ENCODE assay signal across 1 cellular context in the genomic region with DNA sequence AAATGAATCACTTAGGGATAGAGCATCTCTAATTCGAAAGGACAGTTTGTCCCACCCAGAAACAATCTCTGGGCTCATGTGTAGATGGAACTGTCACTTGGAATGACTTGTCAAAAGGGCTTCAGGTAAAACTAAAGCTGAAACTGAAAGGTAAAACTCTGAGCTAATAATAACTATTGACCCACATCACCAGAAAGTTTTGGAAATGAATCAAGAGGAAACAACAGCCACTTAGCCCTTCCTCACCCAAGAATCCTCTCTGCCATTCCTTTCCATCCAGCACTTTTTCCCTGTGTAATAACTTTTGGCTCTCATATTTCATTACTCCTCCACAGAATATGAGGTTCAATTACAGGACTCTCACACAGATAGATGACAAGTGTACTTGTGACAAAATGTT.
TF ChIP-seq lines count a peak whose summit lies in the region.

No MANE protein-coding gene starts in this region.

TF ChIP-seq in GM12878, 131 proteins besides CTCF, POLR2A, EP300 and RAD21 (continued from another document and continues in another):
- no peak for TF ChIP-seq HDGF (IDR thresholded peaks at IDR 0.05)
- TF ChIP-seq JUND (IDR thresholded peaks at IDR 0.05; ENCODE audit: low read depth, low read length): no peak
- TF ChIP-seq PRDM15 (CRISPR knock-in tag; IDR thresholded peaks at IDR 0.05): no peak
- no peak for TF ChIP-seq NR2C1 (IDR thresholded peaks at IDR 0.05)
- no peak for TF ChIP-seq MYC (IDR thresholded peaks at IDR 0.05; ENCODE audit: insufficient read depth, insufficient read length, insufficient replicate concordance, low read length, severe bottlenecking)
- peak; percentile 64 for TF ChIP-seq RUNX3 (IDR thresholded peaks at IDR 0.05; ENCODE audit: low read length)
- TF ChIP-seq BHLHE40 (IDR thresholded peaks at IDR 0.05; ENCODE audit: borderline replicate concordance in 1 of 2, low read depth in 2 of 2, low read length in 1 of 2): no peak
- peak; percentile 56 to 60; a peak in 3 of 4 replicates for TF ChIP-seq IKZF2 (IDR thresholded peaks at IDR 0.05)
- no peak for TF ChIP-seq TCF3 (IDR thresholded peaks at IDR 0.05; ENCODE audit: borderline replicate concordance, insufficient read depth, low read depth, low read length)
- TF ChIP-seq, protein P1, sequence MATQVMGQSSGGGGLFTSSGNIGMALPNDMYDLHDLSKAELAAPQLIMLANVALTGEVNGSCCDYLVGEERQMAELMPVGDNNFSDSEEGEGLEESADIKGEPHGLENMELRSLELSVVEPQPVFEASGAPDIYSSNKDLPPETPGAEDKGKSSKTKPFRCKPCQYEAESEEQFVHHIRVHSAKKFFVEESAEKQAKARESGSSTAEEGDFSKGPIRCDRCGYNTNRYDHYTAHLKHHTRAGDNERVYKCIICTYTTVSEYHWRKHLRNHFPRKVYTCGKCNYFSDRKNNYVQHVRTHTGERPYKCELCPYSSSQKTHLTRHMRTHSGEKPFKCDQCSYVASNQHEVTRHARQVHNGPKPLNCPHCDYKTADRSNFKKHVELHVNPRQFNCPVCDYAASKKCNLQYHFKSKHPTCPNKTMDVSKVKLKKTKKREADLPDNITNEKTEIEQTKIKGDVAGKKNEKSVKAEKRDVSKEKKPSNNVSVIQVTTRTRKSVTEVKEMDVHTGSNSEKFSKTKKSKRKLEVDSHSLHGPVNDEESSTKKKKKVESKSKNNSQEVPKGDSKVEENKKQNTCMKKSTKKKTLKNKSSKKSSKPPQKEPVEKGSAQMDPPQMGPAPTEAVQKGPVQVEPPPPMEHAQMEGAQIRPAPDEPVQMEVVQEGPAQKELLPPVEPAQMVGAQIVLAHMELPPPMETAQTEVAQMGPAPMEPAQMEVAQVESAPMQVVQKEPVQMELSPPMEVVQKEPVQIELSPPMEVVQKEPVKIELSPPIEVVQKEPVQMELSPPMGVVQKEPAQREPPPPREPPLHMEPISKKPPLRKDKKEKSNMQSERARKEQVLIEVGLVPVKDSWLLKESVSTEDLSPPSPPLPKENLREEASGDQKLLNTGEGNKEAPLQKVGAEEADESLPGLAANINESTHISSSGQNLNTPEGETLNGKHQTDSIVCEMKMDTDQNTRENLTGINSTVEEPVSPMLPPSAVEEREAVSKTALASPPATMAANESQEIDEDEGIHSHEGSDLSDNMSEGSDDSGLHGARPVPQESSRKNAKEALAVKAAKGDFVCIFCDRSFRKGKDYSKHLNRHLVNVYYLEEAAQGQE (IDR thresholded peaks at IDR 0.05; ENCODE audit: low read depth, low read length): no peak
- no peak for TF ChIP-seq ETV6 (conservative IDR thresholded peaks at IDR 0.05 in 1 of 2, IDR thresholded peaks at IDR 0.05 in 1 of 2; ENCODE audit: borderline replicate concordance in 1 of 2, low read depth in 1 of 2)
- no peak for TF ChIP-seq EZH2 (IDR thresholded peaks at IDR 0.05; ENCODE audit: borderline replicate concordance, control insufficient read depth, low read depth, low read length)
- TF ChIP-seq POU2F2 (IDR thresholded peaks at IDR 0.05; ENCODE audit: borderline replicate concordance, low read depth, low read length): no peak
- no peak for TF ChIP-seq SPI1 (IDR thresholded peaks at IDR 0.05; ENCODE audit: borderline replicate concordance, insufficient read depth, low read depth, low read length)
- no peak for TF ChIP-seq NFYA (IDR thresholded peaks at IDR 0.05; ENCODE audit: borderline replicate concordance, low read depth, low read length)
- TF ChIP-seq, protein P2, sequence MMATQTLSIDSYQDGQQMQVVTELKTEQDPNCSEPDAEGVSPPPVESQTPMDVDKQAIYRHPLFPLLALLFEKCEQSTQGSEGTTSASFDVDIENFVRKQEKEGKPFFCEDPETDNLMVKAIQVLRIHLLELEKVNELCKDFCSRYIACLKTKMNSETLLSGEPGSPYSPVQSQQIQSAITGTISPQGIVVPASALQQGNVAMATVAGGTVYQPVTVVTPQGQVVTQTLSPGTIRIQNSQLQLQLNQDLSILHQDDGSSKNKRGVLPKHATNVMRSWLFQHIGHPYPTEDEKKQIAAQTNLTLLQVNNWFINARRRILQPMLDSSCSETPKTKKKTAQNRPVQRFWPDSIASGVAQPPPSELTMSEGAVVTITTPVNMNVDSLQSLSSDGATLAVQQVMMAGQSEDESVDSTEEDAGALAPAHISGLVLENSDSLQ (IDR thresholded peaks at IDR 0.05): 0 out of 2 replicates have a peak, but pooled peaks have one; percentile 35
- TF ChIP-seq IKZF1 (conservative IDR thresholded peaks at IDR 0.05): peak; percentile 53
- TF ChIP-seq RCOR1 (conservative IDR thresholded peaks at IDR 0.05; ENCODE audit: low read depth, low read length): no peak
- TF ChIP-seq CBFB (IDR thresholded peaks at IDR 0.05; ENCODE audit: low read depth): no peak
- no peak for TF ChIP-seq TCF7 (IDR thresholded peaks at IDR 0.05; ENCODE audit: borderline replicate concordance)
- no peak for TF ChIP-seq RFX5 (IDR thresholded peaks at IDR 0.05; ENCODE audit: low read depth, low read length)
- no peak for TF ChIP-seq CREB1 (IDR thresholded peaks at IDR 0.05; ENCODE audit: low read depth)
- no peak for TF ChIP-seq CBX5 (IDR thresholded peaks at IDR 0.05; ENCODE audit: low read depth)
- no peak for TF ChIP-seq SUPT20H (IDR thresholded peaks at IDR 0.05; ENCODE audit: borderline replicate concordance, control insufficient read depth, low read depth, low read length)
- TF ChIP-seq MEF2B (IDR thresholded peaks at IDR 0.05; ENCODE audit: partially characterized antibody, poor library complexity, severe bottlenecking): no peak
- no peak for TF ChIP-seq NRF1 (conservative IDR thresholded peaks at IDR 0.05; ENCODE audit: low read depth, low read length)
- TF ChIP-seq, protein P3, sequence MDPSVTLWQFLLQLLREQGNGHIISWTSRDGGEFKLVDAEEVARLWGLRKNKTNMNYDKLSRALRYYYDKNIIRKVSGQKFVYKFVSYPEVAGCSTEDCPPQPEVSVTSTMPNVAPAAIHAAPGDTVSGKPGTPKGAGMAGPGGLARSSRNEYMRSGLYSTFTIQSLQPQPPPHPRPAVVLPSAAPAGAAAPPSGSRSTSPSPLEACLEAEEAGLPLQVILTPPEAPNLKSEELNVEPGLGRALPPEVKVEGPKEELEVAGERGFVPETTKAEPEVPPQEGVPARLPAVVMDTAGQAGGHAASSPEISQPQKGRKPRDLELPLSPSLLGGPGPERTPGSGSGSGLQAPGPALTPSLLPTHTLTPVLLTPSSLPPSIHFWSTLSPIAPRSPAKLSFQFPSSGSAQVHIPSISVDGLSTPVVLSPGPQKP (IDR thresholded peaks at IDR 0.05; ENCODE audit: low read depth, low read length): no peak
- no peak for TF ChIP-seq MAX (IDR thresholded peaks at IDR 0.05; ENCODE audit: low read depth, low read length)
- TF ChIP-seq WRNIP1 (IDR thresholded peaks at IDR 0.05; ENCODE audit: borderline replicate concordance, low read depth, low read length): no peak
- 0 out of 2 replicates have a peak, but pooled peaks have one; percentile 20 for TF ChIP-seq BCL11A (IDR thresholded peaks at IDR 0.05; ENCODE audit: low read depth, low read length)
- TF ChIP-seq SP1 (IDR thresholded peaks at IDR 0.05; ENCODE audit: low read depth, low read length): no peak
- TF ChIP-seq NFXL1 (IDR thresholded peaks at IDR 0.05; ENCODE audit: borderline replicate concordance): no peak
- TF ChIP-seq RELA (IDR thresholded peaks at IDR 0.05; ENCODE audit: borderline replicate concordance, partially characterized antibody): no peak
- TF ChIP-seq KLF5 (IDR thresholded peaks at IDR 0.05; ENCODE audit: partially characterized antibody): no peak
- no peak for TF ChIP-seq SRF (IDR thresholded peaks at IDR 0.05; ENCODE audit: low read depth in 2 of 2, low read length in 2 of 2)
- no peak for TF ChIP-seq RB1 (IDR thresholded peaks at IDR 0.05; ENCODE audit: borderline replicate concordance)
- peak; percentile 51; the same call in 1 of the 2 replicates for TF ChIP-seq NFIC (IDR thresholded peaks at IDR 0.05; ENCODE audit: low read depth, low read length)
- TF ChIP-seq SIX5 (IDR thresholded peaks at IDR 0.05; ENCODE audit: low read depth, low read length, severe bottlenecking): no peak
- no peak for TF ChIP-seq SIN3A (IDR thresholded peaks at IDR 0.05; ENCODE audit: low read depth, low read length)
- TF ChIP-seq JUNB (IDR thresholded peaks at IDR 0.05): peak; percentile 58
- no peak for TF ChIP-seq SREBF1 (IDR thresholded peaks at IDR 0.05; ENCODE audit: low read length)
- TF ChIP-seq MTA2 (IDR thresholded peaks at IDR 0.05; ENCODE audit: low read depth): no peak
- TF ChIP-seq TCF12 (IDR thresholded peaks at IDR 0.05; ENCODE audit: low read depth, low read length): no peak
- TF ChIP-seq, protein P4, sequence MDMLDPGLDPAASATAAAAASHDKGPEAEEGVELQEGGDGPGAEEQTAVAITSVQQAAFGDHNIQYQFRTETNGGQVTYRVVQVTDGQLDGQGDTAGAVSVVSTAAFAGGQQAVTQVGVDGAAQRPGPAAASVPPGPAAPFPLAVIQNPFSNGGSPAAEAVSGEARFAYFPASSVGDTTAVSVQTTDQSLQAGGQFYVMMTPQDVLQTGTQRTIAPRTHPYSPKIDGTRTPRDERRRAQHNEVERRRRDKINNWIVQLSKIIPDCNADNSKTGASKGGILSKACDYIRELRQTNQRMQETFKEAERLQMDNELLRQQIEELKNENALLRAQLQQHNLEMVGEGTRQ (IDR thresholded peaks at IDR 0.05; ENCODE audit: borderline replicate concordance, low read depth, low read length): no peak
- TF ChIP-seq MEF2A (IDR thresholded peaks at IDR 0.05; ENCODE audit: insufficient read depth, low read depth, low read length): peak; percentile 84
- TF ChIP-seq CUX1 (IDR thresholded peaks at IDR 0.05; ENCODE audit: insufficient replicate concordance, low read depth, low read length): no peak
- TF ChIP-seq CREM (IDR thresholded peaks at IDR 0.05; ENCODE audit: low read depth): 0 out of 2 replicates have a peak, but pooled peaks have one; percentile 9
- TF ChIP-seq CBX3 (IDR thresholded peaks at IDR 0.05; ENCODE audit: borderline replicate concordance, low read depth): no peak
- no peak for TF ChIP-seq ZNF622 (IDR thresholded peaks at IDR 0.05)
- no peak for TF ChIP-seq CHD2 (IDR thresholded peaks at IDR 0.05; ENCODE audit: borderline replicate concordance, low read depth, low read length)
